Comparison of ENCODE assay signal across 8 cellular contexts in genomic region chr3:196073188-196073838, GRCh38. TPM values are rescaled to one million over a fixed set of nuclear protein-coding genes. Genes with fewer than 3 reads are reported as not detected.
A peak's percentile ranks its signal among the peaks of the same experiment; 100 is the strongest.
DNase-seq lines count a peak whose midpoint lies in the region; ATAC-seq and TF ChIP-seq lines count a peak whose summit lies in the region.

No MANE protein-coding gene starts in this region.

- no peaks in the 10 kb centered on the region for H3K4me1 ChIP-seq in breast epithelium

- TF ChIP-seq CTCF in HFF-Myc (IDR thresholded peaks at IDR 0.05; ENCODE audit: low read depth, low read length, missing control alignments): peak; percentile 83
- TF ChIP-seq CTCF in VCaP (conservative IDR thresholded peaks at IDR 0.05): peak; percentile 88
- TF ChIP-seq CTCF in breast epithelium (IDR thresholded peaks at IDR 0.05): peak; percentile 63 to 91 (median 76)

- H3K4me3 ChIP-seq in HFF-Myc (replicated peaks; ENCODE audit: low read depth, low read length) (no peak overlapping the region), breast epithelium (no peak overlapping the region)

- no peaks in the 10 kb centered on the region for H3K36me3 ChIP-seq in breast epithelium

- peak; percentile 19 for DNase-seq in DMS53 treated with DMSO at 0.1 percent for 48 hours (lab: John Stamatoyannopoulos, UW; ENCODE audit: unreplicated experiment)
- peak; percentile 35 for DNase-seq in HFF-Myc (ENCODE audit: extremely low read depth, low read depth)
- DNase-seq in NCI-H2107 treated with DMSO at 0.1 percent for 48 hours (lab: John Stamatoyannopoulos, UW; ENCODE audit: unreplicated experiment): peak; percentile 86
- peak in 1 of 2 donors; percentile 59 for DNase-seq in breast epithelium (ENCODE audit: low spot score in 2 of 2)
- peak; percentile 79 for DNase-seq in islet precursor cell
- DNase-seq in stimulated activated CD4-positive, alpha-beta T cell treated with anti-CD3 and anti-CD28 coated beads, Interleukin-1b, Interleukin-23, amount 100 ng/mL, for 48 hours: peak; percentile 59

- ATAC-seq in GM21367 (IDR thresholded peaks at IDR 0.05; ENCODE audit: unreplicated experiment): no peak

- TF ChIP-seq POLR2A in breast epithelium (IDR thresholded peaks at IDR 0.05): no peak

- intact Hi-C loops in breast epithelium (cut with DNase I; ENCODE audit: low total_unique reads): loop anchor here (5.0 kb wide), 1 partner anchor 124 kb away; no protein-coding TSS in a partner anchor

- no peaks in the 10 kb centered on the region for H3K9me3 ChIP-seq in breast epithelium

- no peaks in the 10 kb centered on the region for H3K27me3 ChIP-seq in breast epithelium

- H3K27ac ChIP-seq in VCaP: peak overlapping the region; percentile 16; the same call in 1 of the 2 replicates
- no peak overlapping the region for H3K27ac ChIP-seq in breast epithelium

RNA-seq across cellular contexts. Expression of gene TFRC, which starts 8.6 kb away (rescaled TPM):
- 100 to 1,000 TPM in 1 of 3 donors, 10 to 100 TPM in 2; 57.6 to 116 (median 80.3) TPM for total RNA-seq in breast epithelium
